Comparison of ENCODE assay signal across 23 cellular contexts in the genomic region with DNA sequence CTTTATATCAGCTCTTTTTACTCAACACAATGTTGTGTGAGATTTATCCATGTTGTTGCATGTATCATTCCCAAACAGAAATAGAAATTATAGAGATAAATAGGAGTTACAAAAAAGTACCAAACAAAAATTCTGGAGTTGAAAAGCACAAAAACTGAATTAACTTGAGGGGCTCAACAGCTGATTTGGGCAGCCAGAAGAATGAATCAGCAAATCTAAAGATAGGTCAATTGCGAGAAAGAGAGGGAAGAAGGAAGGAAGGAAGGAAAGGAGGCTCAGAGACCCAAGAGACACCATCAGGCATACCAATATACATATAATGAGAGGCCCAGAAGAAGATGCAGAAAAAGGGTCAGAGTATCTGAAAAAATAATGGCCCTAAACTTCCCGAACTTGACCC.
DNase-seq lines count a peak whose midpoint lies in the region; ATAC-seq and TF ChIP-seq lines count a peak whose summit lies in the region.
"Had no signal": no experiment of that assay in that cellular context is flagged by ENCODE, and none has a peak within 500 bp of the region (broad histone marks: within the 10 kb centered on the region; RNA-seq: fewer than 3 reads in every experiment).

No MANE protein-coding gene starts in this region.

- TF ChIP-seq CTCF in PC-9 (conservative IDR thresholded peaks at IDR 0.05) = no peak
- no peak for TF ChIP-seq CTCF in endodermal cell (conservative IDR thresholded peaks at IDR 0.05)

- H3K9me3 ChIP-seq in PC-9 (ENCODE audit: insufficient read depth, low read depth) (no peaks in the 10 kb centered on the region), endodermal cell (ENCODE audit: control insufficient read depth, low read length) (peaks cover 18% of the 10 kb centered on the region)
- H3K9me3 ChIP-seq: BE2C, left ventricle myocardium inferior, MG63 had no signal

- peaks cover 9% of the 10 kb centered on the region; the same call in 1 of the 2 replicates for H3F3A ChIP-seq in PC-9 (ENCODE audit: insufficient read depth, low read depth)

- intact Hi-C loops in PC-9 (cut with micrococcal nuclease; ENCODE audit: unreplicated experiment) = loop anchor here (10.0 kb wide), 2 partner anchors 78 to 432 kb away; no protein-coding TSS in a partner anchor

- no peaks in the 10 kb centered on the region for H3K27me3 ChIP-seq in PC-9 (ENCODE audit: insufficient read depth, low read depth)
- H3K27me3 ChIP-seq in endodermal cell (ENCODE audit: control insufficient read depth, insufficient read depth, low read length, poor library complexity, severe bottlenecking) = no peaks in the 10 kb centered on the region
- H3K27me3 ChIP-seq: BE2C, MG63, tibial nerve had no signal

- no peaks in the 10 kb centered on the region for H3K27me3 Mint-ChIP-seq in activated T-cell treated with anti-CD3 and anti-CD28 coated beads, Interleukin-2, amount 50 U/mL, for 24 hours
- H3K27me3 Mint-ChIP-seq in endodermal cell (ENCODE audit: insufficient read depth) = no peaks in the 10 kb centered on the region

- H3K27ac Mint-ChIP-seq in activated T-cell treated with anti-CD3 and anti-CD28 coated beads, Interleukin-2, amount 50 U/mL, for 24 hours = peak overlapping the region; percentile 42
- H3K27ac Mint-ChIP-seq in endodermal cell = no peak overlapping the region
- peak overlapping the region; percentile 46 for H3K27ac Mint-ChIP-seq in stimulated activated effector memory CD8-positive, alpha-beta T cell treated with anti-CD3 and anti-CD28 coated beads, Interleukin-12 subunit alpha, Interleukin-12 subunit beta, amount 100 ng/mL, for 72 hours
- H3K27ac Mint-ChIP-seq: mesothelial cell of epicardium; nephron progenitor cell; T-helper 2 cell treated with Interferon-gamma antibody and Interleukin-4, amounts not matched to agents 5 μg/mL and 100 μg/mL, for 36 hours had no signal

- POLR2A ChIA-PET in PC-9 (lab: Charles Lee; ENCODE audit: unreplicated experiment) = interaction anchor here (0.6 kb wide), 1 partner anchor 138 kb away, joined by 7 read pairs; no protein-coding TSS in a partner anchor

- H3K4me1 Mint-ChIP-seq in activated T-cell treated with anti-CD3 and anti-CD28 coated beads, Interleukin-2, amount 50 U/mL, for 24 hours (ENCODE audit: low read depth) = peaks cover 35% of the 10 kb centered on the region
- H3K4me1 Mint-ChIP-seq in endodermal cell = peaks cover 29% of the 10 kb centered on the region
- peaks cover 34% of the 10 kb centered on the region for H3K4me1 Mint-ChIP-seq in stimulated activated effector memory CD8-positive, alpha-beta T cell treated with anti-CD3 and anti-CD28 coated beads, Interleukin-12 subunit alpha, Interleukin-12 subunit beta, amount 100 ng/mL, for 72 hours

- no peaks in the 10 kb centered on the region for H3K9me2 ChIP-seq in PC-9 (ENCODE audit: insufficient read depth)

- no peak overlapping the region for H3K4me3 ChIP-seq in PC-9
- H3K4me3 ChIP-seq in endodermal cell (ENCODE audit: low read length) = peak overlapping the region; percentile 28
- H3K4me3 ChIP-seq: left ventricle myocardium inferior, MG63, tibial nerve had no signal

- H3K36me3 ChIP-seq in PC-9 (ENCODE audit: low read depth) (no peaks in the 10 kb centered on the region), endodermal cell (ENCODE audit: control insufficient read depth, insufficient read depth, low read length) (no peaks in the 10 kb centered on the region)
- H3K36me3 ChIP-seq: BE2C, MG63, WERI-Rb-1 had no signal

- H3K79me2 ChIP-seq in PC-9 (ENCODE audit: low read depth) = peaks cover 18% of the 10 kb centered on the region; the same call in 1 of the 2 replicates

- H3K27ac ChIP-seq in PC-9 (0 out of 2 replicates have a peak overlapping the region, but pooled peaks have one; percentile 3), endodermal cell (ENCODE audit: low read depth, low read length) (no peak overlapping the region)
- H3K27ac ChIP-seq: left ventricle myocardium inferior, tibial nerve, WERI-Rb-1 had no signal

- no peak for DNase-seq in activated T-cell treated with anti-CD3 and anti-CD28 coated beads, Interleukin-2, amount 50 U/mL, for 24 hours
- no peak for DNase-seq in activated T-cell treated with anti-CD3 and anti-CD28 coated beads for 4 hours
- DNase-seq in PC-9 = no peak
- DNase-seq in endodermal cell = no peak
- DNase-seq in stimulated activated effector memory CD8-positive, alpha-beta T cell treated with anti-CD3 and anti-CD28 coated beads, Interleukin-12 subunit alpha, Interleukin-12 subunit beta, amount 100 ng/mL, for 72 hours (ENCODE audit: low spot score in 2 of 2) = no peak
- DNase-seq in activated CD4-positive, CD25-positive, alpha-beta regulatory T cell (lab: John Stamatoyannopoulos, UW) = no peak
- DNase-seq: BE2C, DND-41, H9, islet precursor cell, left ventricle myocardium inferior, MG63, NCI-H1436, NCI-H2107, NCI-H446, nephron progenitor cell, small intestine, WERI-Rb-1 had no signal

- 0 out of 2 replicates have a peak, but pooled peaks cover 3% of the 10 kb centered on the region for H4K20me1 ChIP-seq in PC-9 (ENCODE audit: insufficient read depth)

- H3K4me1 ChIP-seq in PC-9 (replicated peaks; ENCODE audit: insufficient read depth) = 0 out of 2 replicates have a peak, but pooled peaks cover 3% of the 10 kb centered on the region
- H3K4me1 ChIP-seq in endodermal cell (ENCODE audit: control insufficient read depth, insufficient read depth, low read length) = peaks cover 7% of the 10 kb centered on the region
- H3K4me1 ChIP-seq: tibial nerve had no signal

- no peak overlapping the region for H3K9ac ChIP-seq in endodermal cell (ENCODE audit: extremely low read depth, low read length, poor library complexity, severe bottlenecking)

- H3K4me3 Mint-ChIP-seq in activated T-cell treated with anti-CD3 and anti-CD28 coated beads, Interleukin-2, amount 50 U/mL, for 24 hours = no peak overlapping the region
- H3K4me3 Mint-ChIP-seq in endodermal cell = no peak overlapping the region
- H3K4me3 Mint-ChIP-seq in stimulated activated effector memory CD8-positive, alpha-beta T cell treated with anti-CD3 and anti-CD28 coated beads, Interleukin-12 subunit alpha, Interleukin-12 subunit beta, amount 100 ng/mL, for 72 hours = no peak overlapping the region
- H3K4me3 Mint-ChIP-seq: H9; mesothelial cell of epicardium; nephron progenitor cell; T-helper 2 cell treated with Interferon-gamma antibody and Interleukin-4, amounts not matched to agents 5 μg/mL and 100 μg/mL, for 36 hours had no signal

- no peak overlapping the region for H3K4me2 ChIP-seq in PC-9

- no TSS peak for BruUV-seq in PC-9 (replicated peaks; lab: Mats Ljungman, UMichigan)

- ATAC-seq in stimulated activated effector memory CD8-positive, alpha-beta T cell treated with anti-CD3 and anti-CD28 coated beads, Interleukin-12 subunit alpha, Interleukin-12 subunit beta, amount 100 ng/mL, for 72 hours = no peak
- ATAC-seq in HG03354 (IDR thresholded peaks at IDR 0.05; ENCODE audit: poor library complexity, severe bottlenecking, unreplicated experiment) = no peak
- no peak for ATAC-seq in HG03045 (IDR thresholded peaks at IDR 0.05; ENCODE audit: unreplicated experiment)

- H2AFZ ChIP-seq in PC-9 = no peak overlapping the region

- CTCF ChIA-PET in PC-9 (lab: Charles Lee) = no interaction called here

- no peaks in the 10 kb centered on the region for H3K9me3 Mint-ChIP-seq in activated T-cell treated with anti-CD3 and anti-CD28 coated beads, Interleukin-2, amount 50 U/mL, for 24 hours
- peaks cover 21% of the 10 kb centered on the region for H3K9me3 Mint-ChIP-seq in endodermal cell
- no peaks in the 10 kb centered on the region for H3K9me3 Mint-ChIP-seq in stimulated activated effector memory CD8-positive, alpha-beta T cell treated with anti-CD3 and anti-CD28 coated beads, Interleukin-12 subunit alpha, Interleukin-12 subunit beta, amount 100 ng/mL, for 72 hours
- H3K9me3 Mint-ChIP-seq: T-helper 2 cell treated with Interferon-gamma antibody and Interleukin-4, amounts not matched to agents 5 μg/mL and 100 μg/mL, for 36 hours had no signal

- WGBS in endodermal cell (ENCODE audit: insufficient coverage in 1 of 2, insufficient read length in 1 of 2), 2 experiments = 82% methylated on average over 2 of the region's 2 CpGs; no CpG with 5 or more reads in 1 of the 2 experiments

- peaks cover 2% of the 10 kb centered on the region for H3K36me3 Mint-ChIP-seq in activated T-cell treated with anti-CD3 and anti-CD28 coated beads, Interleukin-2, amount 50 U/mL, for 24 hours (ENCODE audit: low read depth)
- H3K36me3 Mint-ChIP-seq in endodermal cell (ENCODE audit: low read depth) = peaks cover 32% of the 10 kb centered on the region
- H3K36me3 Mint-ChIP-seq in stimulated activated effector memory CD8-positive, alpha-beta T cell treated with anti-CD3 and anti-CD28 coated beads, Interleukin-12 subunit alpha, Interleukin-12 subunit beta, amount 100 ng/mL, for 72 hours = peaks cover 5% of the 10 kb centered on the region
